Comparison of ENCODE assay signal across 20 cellular contexts in the genomic region with DNA sequence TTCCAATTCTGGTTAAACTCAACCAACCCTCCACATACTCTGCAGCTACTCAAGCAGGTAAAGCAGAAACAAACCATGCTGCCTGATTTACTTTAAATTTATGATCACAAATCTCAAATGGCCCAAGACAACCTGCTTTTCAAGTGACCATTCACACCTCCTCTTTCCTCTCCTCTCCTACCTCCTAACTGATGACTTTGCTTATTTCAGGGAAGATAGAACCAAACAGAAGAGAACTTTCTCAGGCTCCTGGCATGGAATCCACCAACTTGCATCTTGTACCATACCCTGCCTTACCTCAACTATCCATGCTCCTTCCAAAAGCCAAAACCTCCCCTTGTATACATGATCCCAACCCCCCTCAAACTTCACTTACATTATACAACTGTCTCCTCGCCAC.
"Had no signal": no experiment of that assay in that cellular context is flagged by ENCODE, and none has a peak within 500 bp of the region (broad histone marks: within the 10 kb centered on the region; RNA-seq: fewer than 3 reads in every experiment).

No MANE protein-coding gene starts in this region.

- H3K9me3 ChIP-seq: MG63, SJSA1 had no signal

- H3K4me1 ChIP-seq: SJSA1 had no signal

- H3K4me3 ChIP-seq: MG63, SJSA1, SK-N-MC had no signal

- H3K27ac ChIP-seq: SJSA1, SK-N-MC had no signal

- H3K9me3 Mint-ChIP-seq: IgD-negative memory B cell had no signal

- H3K36me3 ChIP-seq: MG63, SJSA1 had no signal

- H3K27me3 Mint-ChIP-seq: IgD-negative memory B cell had no signal

- H3K4me3 Mint-ChIP-seq: IgD-negative memory B cell had no signal

- FAIRE-seq: RCC 7860 had no signal

- DNase-seq: KBM-7, MG63, NCI-H1092, NCI-H1105 treated with DMSO at 0.1 percent for 48 hours, NCI-H1417 treated with DMSO at 0.1 percent for 48 hours, NCI-H146, NCI-H1694 treated with DMSO at 0.1 percent for 48 hours, NCI-H1930, NCI-H2081 treated with DMSO at 0.1 percent for 48 hours, NCI-H2171, NCI-H524 treated with DMSO at 0.1 percent for 48 hours, NCI-H69, NCI-H774, Right ventricle myocardium superior, RPMI8226, SIG-M5 had no signal

- H3K27me3 ChIP-seq: MG63, SJSA1 had no signal

- H3K27ac Mint-ChIP-seq: IgD-negative memory B cell had no signal
